In genomic region chr4:108834167-108834566, GRCh38 we compare ENCODE assay signal across 14 cellular contexts.
A peak's percentile ranks its signal among the peaks of the same experiment; 100 is the strongest.
DNase-seq lines count a peak whose midpoint lies in the region; ATAC-seq and TF ChIP-seq lines count a peak whose summit lies in the region.
"Had no signal": no experiment of that assay in that cellular context is flagged by ENCODE, and none has a peak within 500 bp of the region (broad histone marks: within the 10 kb centered on the region; RNA-seq: fewer than 3 reads in every experiment).

No MANE protein-coding gene starts in this region.

- no peak overlapping the region for H3K4me3 ChIP-seq in fibroblast of pulmonary artery (replicated peaks; ENCODE audit: low read depth, low read length)
- H3K4me3 ChIP-seq in smooth muscle cell, result no peak overlapping the region
- H3K4me3 ChIP-seq: ascending aorta, suprapubic skin had no signal

- peaks cover 20% of the 10 kb centered on the region for H3K4me1 ChIP-seq in smooth muscle cell (ENCODE audit: low read depth)
- H3K4me1 ChIP-seq: ascending aorta, suprapubic skin had no signal

- 30% methylated on average over 7 of the region's 7 CpGs for whole genome bisulfite sequencing in smooth muscle cell (ENCODE audit: low lambda C conversion rate)

- DNase-seq in DMS 273 (lab: John Stamatoyannopoulos, UW; ENCODE audit: unreplicated experiment) (peak; percentile 19), DMS 273 treated with DMSO at 0.1 percent for 48 hours (lab: John Stamatoyannopoulos, UW) (no peak), SW480 (ENCODE audit: low spot score) (peak; percentile 17), fibroblast of pulmonary artery (ENCODE audit: low read depth) (peak; percentile 37), smooth muscle cell (lab: John Stamatoyannopoulos, UW; ENCODE audit: unreplicated experiment) (no peak)
- DNase-seq in activated effector memory CD4-positive, alpha-beta T cell treated with Interleukin-2 at 50 U/mL for 16 hours, result no peak
- DNase-seq: activated CD8-positive, alpha-beta memory T cell treated with anti-CD3 and anti-CD28 coated beads, Interleukin-2, amount 50 U/mL, for 48 hours; DMS153 had no signal

- H3K9me3 ChIP-seq in smooth muscle cell (replicated peaks; ENCODE audit: low read depth), result no peaks in the 10 kb centered on the region
- H3K9me3 ChIP-seq: ascending aorta, suprapubic skin had no signal

- peak overlapping the region; percentile 83 for H3K27ac ChIP-seq in smooth muscle cell (ENCODE audit: low read depth)
- H3K27ac ChIP-seq: 22Rv1, ascending aorta, KMS-11, suprapubic skin had no signal

- H3K9ac ChIP-seq in smooth muscle cell (ENCODE audit: low read depth), result peak overlapping the region; percentile 51
- H3K9ac ChIP-seq: KMS-11 had no signal

- H4K20me1 ChIP-seq in smooth muscle cell (ENCODE audit: low read depth), result no peaks in the 10 kb centered on the region

- peak overlapping the region; percentile 60 for H3K4me2 ChIP-seq in smooth muscle cell
- H3K4me2 ChIP-seq: KMS-11 had no signal

- H3K79me2 ChIP-seq in smooth muscle cell (ENCODE audit: low read depth), result no peaks in the 10 kb centered on the region

- H3F3A ChIP-seq in smooth muscle cell (ENCODE audit: low read depth), result no peaks in the 10 kb centered on the region

- ATAC-seq in HG03571 (IDR thresholded peaks at IDR 0.05; ENCODE audit: unreplicated experiment), result no peak
- no peak for ATAC-seq in GM18907 (IDR thresholded peaks at IDR 0.05; ENCODE audit: unreplicated experiment)

- H2AFZ ChIP-seq in smooth muscle cell (ENCODE audit: low read depth), result no peak overlapping the region

- TF ChIP-seq CTCF in fibroblast of pulmonary artery (IDR thresholded peaks at IDR 0.05; ENCODE audit: low read length, missing control alignments) (no peak), smooth muscle cell (IDR thresholded peaks at IDR 0.05; ENCODE audit: borderline replicate concordance, insufficient read depth, poor library complexity, severe bottlenecking) (no peak)

- H3K27me3 ChIP-seq in smooth muscle cell (ENCODE audit: low read depth), result no peaks in the 10 kb centered on the region
- H3K27me3 ChIP-seq: ascending aorta, suprapubic skin had no signal

- H3K36me3 ChIP-seq in smooth muscle cell (ENCODE audit: low read depth), result no peaks in the 10 kb centered on the region
- H3K36me3 ChIP-seq: ascending aorta, suprapubic skin had no signal

Comparison
In these comparisons a context has a peak if more than half of its experiments do, and no peak if none do; other contexts are left out.
1. DNase-seq: peak in DMS 273 (single experiment), SW480 (single experiment) and fibroblast of pulmonary artery (single experiment); none in DMS 273 treated with DMSO at 0.1 percent for 48 hours (single experiment), smooth muscle cell (single experiment) and activated effector memory CD4-positive, alpha-beta T cell treated with Interleukin-2 at 50 U/mL for 16 hours (single experiment).